Comparison of ENCODE assay signal across 9 cellular contexts in genomic region chr18:832085-832681, GRCh38. TPM values are rescaled to one million over a fixed set of nuclear protein-coding genes. Genes with fewer than 3 reads are reported as not detected.
DNase-seq lines count a peak whose midpoint lies in the region; ATAC-seq and TF ChIP-seq lines count a peak whose summit lies in the region.
"Had no signal": no experiment of that assay in that cellular context is flagged by ENCODE, and none has a peak within 500 bp of the region (broad histone marks: within the 10 kb centered on the region; RNA-seq: fewer than 3 reads in every experiment).

No MANE protein-coding gene starts in this region.

- no peak overlapping the region for H3K18ac ChIP-seq in mesendoderm (ENCODE audit: low read length)

- H3K27me3 ChIP-seq in mesendoderm (ENCODE audit: insufficient read depth, low read length, poor library complexity) = no peaks in the 10 kb centered on the region
- H3K27me3 ChIP-seq: cardiac muscle cell had no signal

- no peak for TF ChIP-seq CTCF in GM12865 (IDR thresholded peaks at IDR 0.05; ENCODE audit: insufficient read depth, low read depth, low read length, missing control alignments)

- H3K56ac ChIP-seq in mesendoderm (ENCODE audit: low read length) = no peak overlapping the region

- H3K4me3 ChIP-seq in GM12865 (ENCODE audit: low read depth, low read length) (no peak overlapping the region), mesendoderm (ENCODE audit: low read length) (no peak overlapping the region)
- H3K4me3 ChIP-seq: cardiac muscle cell had no signal

- no peak overlapping the region for H3K27ac ChIP-seq in mesendoderm (ENCODE audit: low read depth, low read length)
- H3K27ac ChIP-seq: cardiac muscle cell had no signal

- peaks cover 12% of the 10 kb centered on the region for H3K4me1 Mint-ChIP-seq in activated T-helper 17 cell treated with anti-CD3 and anti-CD28 coated beads, Interleukin-2, amount 50 U/mL, for 72 hours

- H3K23ac ChIP-seq in mesendoderm (ENCODE audit: low read length) = no peak overlapping the region

- no peaks in the 10 kb centered on the region for H3K79me2 ChIP-seq in mesendoderm (ENCODE audit: control insufficient read depth, insufficient read depth, low read length)

- H2BK120ac ChIP-seq in mesendoderm (ENCODE audit: low read depth, low read length) = no peak overlapping the region

- no peak overlapping the region for H3K4me2 ChIP-seq in mesendoderm (ENCODE audit: low read length)

- H2BK15ac ChIP-seq in mesendoderm (replicated peaks; ENCODE audit: low read depth) = no peak overlapping the region

- no peak overlapping the region for H2BK5ac ChIP-seq in mesendoderm (ENCODE audit: low read length)

- no peak overlapping the region for H4K5ac ChIP-seq in mesendoderm (ENCODE audit: low read length)

- no peaks in the 10 kb centered on the region for H3K36me3 Mint-ChIP-seq in activated T-helper 17 cell treated with anti-CD3 and anti-CD28 coated beads, Interleukin-2, amount 50 U/mL, for 72 hours (ENCODE audit: low read depth)

- peak overlapping the region; percentile 49 for H3K27ac Mint-ChIP-seq in activated T-helper 17 cell treated with anti-CD3 and anti-CD28 coated beads, Interleukin-2, amount 50 U/mL, for 72 hours

- WGBS in mesendoderm (ENCODE audit: extremely low coverage, insufficient coverage, low lambda C conversion rate) = no CpG with 5 or more reads among the region's 16 CpGs

- no peak overlapping the region for H3K4ac ChIP-seq in mesendoderm (ENCODE audit: low read depth, low read length)

- peak overlapping the region; percentile 40 for H3K4me3 Mint-ChIP-seq in activated T-helper 17 cell treated with anti-CD3 and anti-CD28 coated beads, Interleukin-2, amount 50 U/mL, for 72 hours

- H3K9ac ChIP-seq in mesendoderm (ENCODE audit: low read length) = no peak overlapping the region

- H3K27me3 Mint-ChIP-seq in activated T-helper 17 cell treated with anti-CD3 and anti-CD28 coated beads, Interleukin-2, amount 50 U/mL, for 72 hours = no peaks in the 10 kb centered on the region

- H3K4me1 ChIP-seq in mesendoderm (ENCODE audit: control insufficient read depth, low read depth, low read length) = peaks cover 2% of the 10 kb centered on the region

- H3K36me3 ChIP-seq in mesendoderm (ENCODE audit: control insufficient read depth, insufficient read depth, low read length) = no peaks in the 10 kb centered on the region
- H3K36me3 ChIP-seq: cardiac muscle cell had no signal

- peak; percentile 48 for ATAC-seq in activated T-helper 17 cell treated with anti-CD3 and anti-CD28 coated beads, Interleukin-2, amount 50 U/mL, for 72 hours (replicated peaks)
- no peak for ATAC-seq in GM21390 (IDR thresholded peaks at IDR 0.05; ENCODE audit: unreplicated experiment)

- no peaks in the 10 kb centered on the region for H3K9me3 Mint-ChIP-seq in activated T-helper 17 cell treated with anti-CD3 and anti-CD28 coated beads, Interleukin-2, amount 50 U/mL, for 72 hours

- no peak overlapping the region for H2AK5ac ChIP-seq in mesendoderm (ENCODE audit: low read length)

- DNase-seq in GM12865 (ENCODE audit: low read depth) = peak; percentile 13
- DNase-seq in NCI-H146 (lab: John Stamatoyannopoulos, UW) = peak; percentile 94
- DNase-seq in mesendoderm = peak; percentile 93
- no peak for DNase-seq in ureter (ENCODE audit: low spot score)
- no peak for DNase-seq in epidermal melanocyte (ENCODE audit: insufficient read length, low spot score)
- DNase-seq in mucosa of gallbladder (ENCODE audit: low spot score) = no peak

- H4K8ac ChIP-seq in mesendoderm (ENCODE audit: low read depth, low read length) = no peak overlapping the region

- no peaks in the 10 kb centered on the region for H3K79me1 ChIP-seq in mesendoderm (ENCODE audit: low read length)

RNA-seq across cellular contexts. Expression of gene YES1, which starts 20.1 kb away (rescaled TPM):
- 10 to 100 TPM; 12.1 to 22.0 TPM for total RNA-seq in activated T-helper 17 cell treated with anti-CD3 and anti-CD28 coated beads, Interleukin-2, amount 50 U/mL, for 72 hours
- polyA plus RNA-seq in mesendoderm (2013, experiment 1 of 2) = 55.5 TPM
- polyA plus RNA-seq in mesendoderm (2013, experiment 2 of 2) = 56.6 TPM
- total RNA-seq in ureter = 42.0 TPM
- total RNA-seq in mucosa of gallbladder = 46.0 TPM

Comparison
In these comparisons a context has a peak if more than half of its experiments do, and no peak if none do; other contexts are left out.
1. DNase-seq: peak in GM12865 (single experiment), NCI-H146 (single experiment) and mesendoderm (single experiment); none in ureter (single experiment), epidermal melanocyte (single experiment) and mucosa of gallbladder (single experiment).